ENCODE assay signal across 26 cellular contexts in genomic region chr4:47849466-47849865, GRCh38. TPM values are rescaled to one million over a fixed set of nuclear protein-coding genes. Genes with fewer than 3 reads are reported as not detected.
DNase-seq lines count a peak whose midpoint lies in the region; FAIRE-seq and TF ChIP-seq lines count a peak whose summit lies in the region.
"Had no signal": no experiment of that assay in that cellular context is flagged by ENCODE, and none has a peak within 500 bp of the region (broad histone marks: within the 10 kb centered on the region; RNA-seq: fewer than 3 reads in every experiment).

No MANE protein-coding gene starts in this region.

- H3K56ac ChIP-seq in mesendoderm (ENCODE audit: low read length) = no peak overlapping the region

- no peak overlapping the region for H3K4me3 Mint-ChIP-seq in mesothelial cell of epicardium
- H3K4me3 Mint-ChIP-seq: CD14-positive monocyte; CD4-positive, alpha-beta memory T cell; CD4-positive, CD25-positive, alpha-beta regulatory T cell; CD8-positive, alpha-beta memory T cell had no signal

- peak; percentile 17 for FAIRE-seq in GM12892 (lab: Jason Lieb, UNC)
- FAIRE-seq: A204.1, D721Med, GM12891, GM18507, GM19239 had no signal

- no peak overlapping the region for H3K27ac Mint-ChIP-seq in mesothelial cell of epicardium
- H3K27ac Mint-ChIP-seq: CD14-positive monocyte; CD4-positive, alpha-beta memory T cell; CD4-positive, CD25-positive, alpha-beta regulatory T cell; CD8-positive, alpha-beta memory T cell had no signal

- H3K36me3 ChIP-seq in skeletal muscle satellite cell (ENCODE audit: insufficient read depth, low read length) = peaks cover 35% of the 10 kb centered on the region
- no peaks in the 10 kb centered on the region for H3K36me3 ChIP-seq in mesendoderm (ENCODE audit: control insufficient read depth, insufficient read depth, low read length)

- H2BK5ac ChIP-seq in mesendoderm (ENCODE audit: low read length) = no peak overlapping the region

- peaks cover 3% of the 10 kb centered on the region for H3K9me3 Mint-ChIP-seq in mesothelial cell of epicardium

- H3K9ac ChIP-seq in skeletal muscle satellite cell (ENCODE audit: low read depth, low read length) (peak overlapping the region; percentile 1), mesendoderm (ENCODE audit: low read length) (no peak overlapping the region)
- H3K9ac ChIP-seq: BLaER1 had no signal

- no peak overlapping the region for H3K18ac ChIP-seq in mesendoderm (ENCODE audit: low read length)

- H3K79me2 ChIP-seq in mesendoderm (ENCODE audit: control insufficient read depth, insufficient read depth, low read length) = no peaks in the 10 kb centered on the region

- peaks cover 41% of the 10 kb centered on the region for H3K36me3 Mint-ChIP-seq in mesothelial cell of epicardium

- H3K4me1 Mint-ChIP-seq in mesothelial cell of epicardium = peaks cover 3% of the 10 kb centered on the region
- H3K4me1 Mint-ChIP-seq: CD8-positive, alpha-beta memory T cell had no signal

- no peaks in the 10 kb centered on the region for H3K27me3 Mint-ChIP-seq in mesothelial cell of epicardium (ENCODE audit: low read depth)
- H3K27me3 Mint-ChIP-seq: CD4-positive, alpha-beta memory T cell; CD4-positive, CD25-positive, alpha-beta regulatory T cell; CD8-positive, alpha-beta memory T cell had no signal

- H3K23ac ChIP-seq in mesendoderm (ENCODE audit: low read length) = no peak overlapping the region

- no peak overlapping the region for H3K27ac ChIP-seq in mesendoderm (ENCODE audit: low read depth, low read length)
- H3K27ac ChIP-seq: BLaER1 had no signal

- no peak overlapping the region for H4K5ac ChIP-seq in mesendoderm (ENCODE audit: low read length)

- H4K8ac ChIP-seq in mesendoderm (ENCODE audit: low read depth, low read length) = no peak overlapping the region

- peaks cover 52% of the 10 kb centered on the region for H3K4me1 ChIP-seq in skeletal muscle satellite cell (ENCODE audit: control insufficient read depth, insufficient read depth, low read length)
- no peaks in the 10 kb centered on the region for H3K4me1 ChIP-seq in mesendoderm (ENCODE audit: control insufficient read depth, low read depth, low read length)
- H3K4me1 ChIP-seq: BE2C, BLaER1, Caco-2 had no signal

- H2AK5ac ChIP-seq in mesendoderm (ENCODE audit: low read length) = no peak overlapping the region

- H3K4ac ChIP-seq in mesendoderm (ENCODE audit: low read depth, low read length) = no peak overlapping the region

- no peak for TF ChIP-seq POLR2A in GM12892 (IDR thresholded peaks at IDR 0.05; ENCODE audit: low read depth, low read length)

- no peak overlapping the region for H2BK15ac ChIP-seq in mesendoderm (replicated peaks; ENCODE audit: low read depth)

- H3K4me3 ChIP-seq in skeletal muscle satellite cell (ENCODE audit: low read length) = no peak overlapping the region
- no peak overlapping the region for H3K4me3 ChIP-seq in mesendoderm (ENCODE audit: low read length)
- H3K4me3 ChIP-seq: BLaER1 had no signal

- H3K4me2 ChIP-seq in skeletal muscle satellite cell (ENCODE audit: low read length) (no peak overlapping the region), mesendoderm (ENCODE audit: low read length) (no peak overlapping the region)
- H3K4me2 ChIP-seq: BLaER1 had no signal

- no peak overlapping the region for H2BK120ac ChIP-seq in mesendoderm (ENCODE audit: low read depth, low read length)

- peak; percentile 13 for DNase-seq in COLO829 (ENCODE audit: low spot score)
- DNase-seq in GM12892 (ENCODE audit: insufficient read length) = no peak
- DNase-seq in SK-MEL-5 (ENCODE audit: low read depth, low spot score) = peak; percentile 74
- no peak for DNase-seq in NCI-H1092 (lab: John Stamatoyannopoulos, UW)
- DNase-seq in mesendoderm = no peak
- no peak for DNase-seq in mesothelial cell of epicardium (ENCODE audit: low spot score in 2 of 2, unreplicated experiment in 2 of 2)
- DNase-seq: 8988T; ACHN; BE2C; C1 segment of cervical spinal cord; Caco-2; Calu3; CD4-positive, alpha-beta memory T cell; CD4-positive, CD25-positive, alpha-beta regulatory T cell; CD8-positive, alpha-beta memory T cell; DMS79 treated with DMSO at 0.1 percent for 48 hours; GF-D8 had no signal

- no CpG with 5 or more reads among the region's 1 CpG for WGBS in mesendoderm (ENCODE audit: extremely low coverage, insufficient coverage, low lambda C conversion rate)

- no peaks in the 10 kb centered on the region for H3K79me1 ChIP-seq in mesendoderm (ENCODE audit: low read length)

- in situ Hi-C loops in SK-MEL-5 (cut with HindIII; ENCODE audit: low pct_unique_long_range_greater_than_20kb, low sequenced_read_pairs) = no loop called here

- H3K27me3 ChIP-seq in skeletal muscle satellite cell (ENCODE audit: control insufficient read depth, insufficient read depth, low read length) (no peaks in the 10 kb centered on the region), mesendoderm (ENCODE audit: insufficient read depth, low read length, poor library complexity) (no peaks in the 10 kb centered on the region)
- H3K27me3 ChIP-seq: BE2C, BLaER1 had no signal

- TF ChIP-seq CTCF in mesothelial cell of epicardium (IDR thresholded peaks at IDR 0.05; ENCODE audit: unreplicated experiment) = no peak

- no peaks in the 10 kb centered on the region for H3K9me3 ChIP-seq in skeletal muscle satellite cell (replicated peaks; ENCODE audit: low read length)
- H3K9me3 ChIP-seq: BE2C, BLaER1, Caco-2 had no signal

RNA-seq across cellular contexts. Expression of gene CORIN, which starts 11.6 kb away (rescaled TPM):
- not detected for polyA plus RNA-seq in GM12892 (2012; ENCODE audit: missing spikeins)
- 0.03 TPM in 1 of 2 replicates, not detected in the other for total RNA-seq in SK-MEL-5 (2014; rRNA removed; shearing (Covaris generic))
- polyA plus RNA-seq in SK-MEL-5 (2015; cell fraction: cytosol; rRNA removed) = not detected in 2 replicates
- polyA plus RNA-seq in SK-MEL-5 (2015; cell fraction: nucleus; rRNA removed) = 0.30 and 0.36 TPM in 2 replicates
- 0.22 and 0.76 TPM in 2 replicates for total RNA-seq in skeletal muscle satellite cell (2012; rRNA removed)
- 0.13 TPM for polyA plus RNA-seq in mesendoderm (2013, experiment 1 of 2)
- 0.07 TPM for polyA plus RNA-seq in mesendoderm (2013, experiment 2 of 2)
- 1.1 to 1.5 TPM (median 1.3 TPM) in 3 replicates for total RNA-seq in mesothelial cell of epicardium
- total RNA-seq: A673 had no signal
- polyA plus RNA-seq: CD14-positive monocyte; CD4-positive, CD25-positive, alpha-beta regulatory T cell had no signal

Comparison
In these comparisons a context has a peak if more than half of its experiments do, and no peak if none do; other contexts are left out.
1. DNase-seq: peak in COLO829 (single experiment) and SK-MEL-5 (single experiment); none in GM12892 (single experiment), NCI-H1092 (single experiment), mesendoderm (single experiment) and mesothelial cell of epicardium (0 of 2).